19 cellular contexts compared by ENCODE assay signal in genomic region chr18:69584429-69584828, GRCh38.
"Had no signal": no experiment of that assay in that cellular context is flagged by ENCODE, and none has a peak within 500 bp of the region (broad histone marks: within the 10 kb centered on the region; RNA-seq: fewer than 3 reads in every experiment).

No MANE protein-coding gene starts in this region.

- H3K4me1 ChIP-seq: esophagus muscularis mucosa, foreskin keratinocyte, gastrocnemius medialis, heart right ventricle, left lung, lower lobe of right lung had no signal

- DNase-seq: dermis blood vessel endothelial cell; dorsolateral prefrontal cortex; effector CD4-positive, alpha-beta T cell; effector memory CD4-positive, alpha-beta T cell; foreskin keratinocyte; gastrocnemius medialis; glutamatergic neuron; head of caudate nucleus; heart right ventricle; hippocampal formation; left cardiac atrium; left ventricle myocardium superior; lower lobe of right lung; mesendoderm; midbrain; naive thymus-derived CD4-positive, alpha-beta T cell had no signal

- ATAC-seq: foreskin keratinocyte; gastrocnemius medialis; heart right ventricle; left cardiac atrium; left lung; left ventricle myocardium superior; lower lobe of right lung; naive thymus-derived CD4-positive, alpha-beta T cell had no signal

- H3K27ac ChIP-seq: coronary artery, dorsolateral prefrontal cortex, esophagus muscularis mucosa, foreskin keratinocyte, gastrocnemius medialis, heart right ventricle, left lung, lower lobe of right lung had no signal

- H3K9me3 ChIP-seq: esophagus muscularis mucosa, gastrocnemius medialis, left lung, lower lobe of right lung had no signal

- H3K27me3 ChIP-seq: dorsolateral prefrontal cortex, esophagus muscularis mucosa, foreskin keratinocyte, gastrocnemius medialis, heart right ventricle, left lung had no signal

- H3K4me3 ChIP-seq: coronary artery, dorsolateral prefrontal cortex, esophagus muscularis mucosa, gastrocnemius medialis, heart right ventricle, left lung, lower lobe of right lung had no signal

- H3K36me3 ChIP-seq: esophagus muscularis mucosa, gastrocnemius medialis, heart right ventricle, left lung, lower lobe of right lung had no signal
